ENCODE assay signal across 27 cellular contexts in genomic region chr3:29537889-29538609, GRCh38.
DNase-seq lines count a peak whose midpoint lies in the region; ATAC-seq, FAIRE-seq and TF ChIP-seq lines count a peak whose summit lies in the region.
"Had no signal": no experiment of that assay in that cellular context is flagged by ENCODE, and none has a peak within 500 bp of the region (broad histone marks: within the 10 kb centered on the region; RNA-seq: fewer than 3 reads in every experiment).

No MANE protein-coding gene starts in this region.

- peak; percentile 32 for ATAC-seq in foreskin keratinocyte
- ATAC-seq: activated CD8-positive, alpha-beta memory T cell treated with anti-CD3 and anti-CD28 coated beads, Interleukin-2, amount 10 ng/mL, durations not matched to agents 7 days and 5 days; CD8-positive, alpha-beta T cell; lower lobe of right lung; mucosa of descending colon; natural killer cell treated with Interleukin-12 subunit alpha and Interleukin-12 subunit beta and Interleukin-15 and Interleukin-18, amount 100 ng/mL, for 72 hours had no signal

- intact Hi-C loops in left ventricle myocardium inferior (cut with micrococcal nuclease): no loop called here
- intact Hi-C loops in cardiac septum (cut with DNase I): no loop called here

- H3K36me3 ChIP-seq in left ventricle myocardium inferior: no peaks in the 10 kb centered on the region
- no peaks in the 10 kb centered on the region for H3K36me3 ChIP-seq in small intestine (ENCODE audit: control insufficient read depth in 2 of 2, insufficient read depth in 2 of 2, low read length in 2 of 2)
- H3K36me3 ChIP-seq: adrenal gland, lower lobe of right lung had no signal

- H3K4me3 ChIP-seq in left ventricle myocardium inferior (no peak overlapping the region), small intestine (ENCODE audit: low read depth in 1 of 2, low read length in 2 of 2) (no peak overlapping the region)
- H3K4me3 ChIP-seq: adrenal gland, lower lobe of right lung, mucosa of descending colon had no signal

- H3K4me1 ChIP-seq in left ventricle myocardium inferior (peaks cover 50% of the 10 kb centered on the region), foreskin keratinocyte (no peaks in the 10 kb centered on the region), small intestine (ENCODE audit: control insufficient read depth in 2 of 2, insufficient read depth in 1 of 2, low read depth in 1 of 2, low read length in 1 of 2) (no peaks in the 10 kb centered on the region)

- no peak for DNase-seq in left ventricle myocardium inferior
- no peak for DNase-seq in cardiac septum (ENCODE audit: low spot score)
- DNase-seq in foreskin keratinocyte: peak in 1 of 2 donors; percentile 13
- DNase-seq in small intestine: no peak
- no peak for DNase-seq in substantia nigra (lab: John Stamatoyannopoulos, UW)
- DNase-seq in superior temporal gyrus (ENCODE audit: extremely low spot score): no peak
- no peak for DNase-seq in caudate nucleus (lab: John Stamatoyannopoulos, UW)
- DNase-seq: activated CD4-positive, CD25-positive, alpha-beta regulatory T cell; activated CD8-positive, alpha-beta memory T cell treated with anti-CD3 and anti-CD28 coated beads, Interleukin-2, amount 10 ng/mL, durations not matched to agents 7 days and 5 days; activated naive CD4-positive, alpha-beta T cell treated with Interleukin-2 at 50 U/mL for 16 hours; adrenal gland; CD8-positive, alpha-beta T cell; effector memory CD4-positive, alpha-beta T cell; glutamatergic neuron; islet precursor cell; lower lobe of right lung; mucosa of descending colon; NCI-H1092; NCI-H187 treated with DMSO at 0.1 percent for 48 hours; NCI-H2171 treated with DMSO at 0.1 percent for 48 hours; NCI-H524; stimulated activated CD4-positive, alpha-beta T cell treated with anti-CD3 and anti-CD28 coated beads, Interleukin-4, amount 100 ng/mL, for 1 hour; T-helper 1 cell had no signal

- H3K27me3 ChIP-seq in left ventricle myocardium inferior (ENCODE audit: low read depth) (no peaks in the 10 kb centered on the region), foreskin keratinocyte (no peaks in the 10 kb centered on the region), small intestine (ENCODE audit: control insufficient read depth in 2 of 2, insufficient read depth in 2 of 2, low read length in 2 of 2) (no peaks in the 10 kb centered on the region)
- H3K27me3 ChIP-seq: adrenal gland had no signal

- 50 to 80% (median 78%) methylated on average over 5 of the region's 5 CpGs for WGBS in small intestine, 3 donors

- peak; percentile 38 for FAIRE-seq in colon (lab: Jason Lieb, UNC)
- FAIRE-seq in small intestine (lab: Jason Lieb, UNC): no peak
- FAIRE-seq: A204.1, urothelium cell line had no signal

- peak overlapping the region; percentile 7 for H3K27ac ChIP-seq in left ventricle myocardium inferior (replicated peaks)
- no peak overlapping the region for H3K27ac ChIP-seq in foreskin keratinocyte
- H3K27ac ChIP-seq in small intestine (ENCODE audit: low read depth in 1 of 2, low read length in 1 of 2): no peak overlapping the region
- no peak overlapping the region for H3K27ac ChIP-seq in substantia nigra (ENCODE audit: low read depth, low read length, poor library complexity, severe bottlenecking)
- no peak overlapping the region for H3K27ac ChIP-seq in caudate nucleus (ENCODE audit: low read depth, low read length)
- H3K27ac ChIP-seq: lower lobe of right lung had no signal

- TF ChIP-seq CTCF in left ventricle myocardium inferior (IDR thresholded peaks at IDR 0.05; ENCODE audit: borderline replicate concordance): no peak
- no peak for TF ChIP-seq CTCF in foreskin keratinocyte (conservative IDR thresholded peaks at IDR 0.05)

- H3K9me3 ChIP-seq in left ventricle myocardium inferior (replicated peaks): no peaks in the 10 kb centered on the region
- H3K9me3 ChIP-seq in small intestine (ENCODE audit: control insufficient read depth, low read depth): no peaks in the 10 kb centered on the region
- H3K9me3 ChIP-seq: adrenal gland, lower lobe of right lung, mucosa of descending colon had no signal
